ENCODE assay signal across 17 cellular contexts in genomic region chr7:42233166-42233565, GRCh38. TPM values are rescaled to one million over a fixed set of nuclear protein-coding genes. Genes with fewer than 3 reads are reported as not detected.
DNase-seq lines count a peak whose midpoint lies in the region; ATAC-seq, FAIRE-seq and TF ChIP-seq lines count a peak whose summit lies in the region.
"Had no signal": no experiment of that assay in that cellular context is flagged by ENCODE, and none has a peak within 500 bp of the region (broad histone marks: within the 10 kb centered on the region; RNA-seq: fewer than 3 reads in every experiment).

No MANE protein-coding gene starts in this region.

- no peak overlapping the region for H3K9ac ChIP-seq in HUES6 (ENCODE audit: low read length)
- H3K9ac ChIP-seq in keratinocyte (ENCODE audit: control insufficient read depth, extremely low read depth, insufficient read depth, low read length) = peak overlapping the region; percentile 42

- ATAC-seq in GM18511 (IDR thresholded peaks at IDR 0.05; ENCODE audit: unreplicated experiment) (no peak), HG02885 (IDR thresholded peaks at IDR 0.05; ENCODE audit: poor library complexity, unreplicated experiment) (no peak)
- ATAC-seq: CD8-positive, alpha-beta T cell; K562 had no signal

- no peak for DNase-seq in breast epithelium (ENCODE audit: low spot score in 2 of 2)
- DNase-seq in keratinocyte (ENCODE audit: low read depth, low spot score) = no peak
- no peak for DNase-seq in type B pancreatic cell (ENCODE audit: extremely low spot score, unreplicated experiment)
- DNase-seq in posterior cingulate gyrus = no peak
- DNase-seq in WERI-Rb-1 = no peak
- DNase-seq: activated effector memory CD4-positive, alpha-beta T cell treated with anti-CD3 and anti-CD28 coated beads, Interleukin-2, amount 50 U/mL, for 16 hours; CD8-positive, alpha-beta T cell; effector CD4-positive, alpha-beta T cell; kidney glomerular epithelial cell; NCI-H1417; stimulated activated CD4-positive, alpha-beta T cell treated with anti-CD3 and anti-CD28 coated beads, Interleukin-2, amount 100 ng/mL, for 48 hours; upper lobe of left lung had no signal

- H2AFZ ChIP-seq in keratinocyte (ENCODE audit: control insufficient read depth, low read length) = no peak overlapping the region

- H3K4me3 Mint-ChIP-seq in type B pancreatic cell = peak overlapping the region; percentile 96
- H3K4me3 Mint-ChIP-seq: CD8-positive, alpha-beta T cell had no signal

- no peaks in the 10 kb centered on the region for H4K20me1 ChIP-seq in keratinocyte (ENCODE audit: control insufficient read depth, extremely low read depth, insufficient read depth, low read length)

- H3K27me3 Mint-ChIP-seq in type B pancreatic cell = peaks cover 10% of the 10 kb centered on the region

- dilution Hi-C loops in keratinocyte (cut with MboI; ENCODE audit: extremely low pct_ligation_motif_present, low sequenced_read_pairs) = no loop called here

- no peaks in the 10 kb centered on the region for H3K36me3 Mint-ChIP-seq in type B pancreatic cell
- H3K36me3 Mint-ChIP-seq: CD8-positive, alpha-beta T cell had no signal

- H3K9me3 ChIP-seq in HUES6 (ENCODE audit: control insufficient read depth, insufficient read depth, low read depth, low read length) = no peaks in the 10 kb centered on the region
- no peaks in the 10 kb centered on the region for H3K9me3 ChIP-seq in breast epithelium
- no peaks in the 10 kb centered on the region for H3K9me3 ChIP-seq in keratinocyte (ENCODE audit: control insufficient read depth, low read depth, low read length)
- H3K9me3 ChIP-seq in WERI-Rb-1 (ENCODE audit: severe bottlenecking) = no peaks in the 10 kb centered on the region
- H3K9me3 ChIP-seq: upper lobe of left lung had no signal

- intact Hi-C loops in breast epithelium (cut with DNase I; ENCODE audit: low total_unique reads) = no loop called here
- intact Hi-C loops in posterior cingulate gyrus (cut with DNase I) = no loop called here

- FAIRE-seq in keratinocyte (lab: Jason Lieb, UNC) = peak; percentile 80
- FAIRE-seq: GM18507, K562 had no signal

- H3K4me1 Mint-ChIP-seq in type B pancreatic cell (ENCODE audit: unreplicated experiment) = peaks cover 55% of the 10 kb centered on the region

- H3K27me3 ChIP-seq in HUES6 (ENCODE audit: control insufficient read depth, insufficient read depth, low read length) (peaks cover 9% of the 10 kb centered on the region), breast epithelium (peaks cover 0 to 11% of the 10 kb centered on the region in 2 donors), keratinocyte (ENCODE audit: control insufficient read depth, extremely low read depth, insufficient read depth, low read length) (no peaks in the 10 kb centered on the region), WERI-Rb-1 (ENCODE audit: insufficient read depth, low read depth, severe bottlenecking) (peaks cover 58% of the 10 kb centered on the region)

- H3K27ac Mint-ChIP-seq in type B pancreatic cell = peak overlapping the region; percentile 70
- H3K27ac Mint-ChIP-seq: CD8-positive, alpha-beta T cell had no signal

- H3K36me3 ChIP-seq in HUES6 (ENCODE audit: control insufficient read depth, insufficient read depth, low read length) (no peaks in the 10 kb centered on the region), breast epithelium (no peaks in the 10 kb centered on the region), keratinocyte (ENCODE audit: control insufficient read depth in 2 of 2, extremely low read depth in 1 of 2, insufficient read depth in 2 of 2, low read length in 2 of 2) (no peaks in the 10 kb centered on the region), WERI-Rb-1 (no peaks in the 10 kb centered on the region)
- H3K36me3 ChIP-seq: upper lobe of left lung had no signal

- H3K4me1 ChIP-seq in HUES6 (ENCODE audit: control insufficient read depth, insufficient read depth, low read length) (peaks cover 70% of the 10 kb centered on the region), breast epithelium (peaks cover 0 to 3% of the 10 kb centered on the region in 2 donors), keratinocyte (ENCODE audit: control insufficient read depth, extremely low read depth, insufficient read depth, low read length) (peaks cover 53% of the 10 kb centered on the region)

- TF ChIP-seq CTCF in breast epithelium (IDR thresholded peaks at IDR 0.05) = no peak
- TF ChIP-seq CTCF in keratinocyte (optimal IDR thresholded peaks at IDR 0.05 in 1 of 3, IDR thresholded peaks at IDR 0.05 in 1 of 3, conservative IDR thresholded peaks at IDR 0.05 in 1 of 3; ENCODE audit: extremely low read depth in 1 of 3, insufficient read depth in 2 of 3, low read length in 3 of 3) = no peak
- TF ChIP-seq CTCF in type B pancreatic cell (conservative IDR thresholded peaks at IDR 0.05) = no peak
- TF ChIP-seq CTCF in WERI-Rb-1 (IDR thresholded peaks at IDR 0.05; ENCODE audit: low read depth, low read length) = no peak

- no peaks in the 10 kb centered on the region for H3K9me3 Mint-ChIP-seq in type B pancreatic cell
- H3K9me3 Mint-ChIP-seq: CD8-positive, alpha-beta T cell had no signal

- H3K4me2 ChIP-seq in keratinocyte (ENCODE audit: control insufficient read depth, extremely low read depth, insufficient read depth, low read depth, low read length) = peak overlapping the region; percentile 95

- no peaks in the 10 kb centered on the region for H3K9me1 ChIP-seq in keratinocyte (ENCODE audit: control insufficient read depth, extremely low read depth, insufficient read depth, low read length)

- peak overlapping the region; percentile 28; the same call in 1 of the 2 replicates for H3K27ac ChIP-seq in HUES6 (ENCODE audit: low read depth, low read length)
- peak overlapping the region in 1 of 2 donors; percentile 11 for H3K27ac ChIP-seq in breast epithelium
- peak overlapping the region; percentile 93 for H3K27ac ChIP-seq in keratinocyte (ENCODE audit: control insufficient read depth, insufficient read depth, low read length)
- no peak overlapping the region for H3K27ac ChIP-seq in WERI-Rb-1
- H3K27ac ChIP-seq: upper lobe of left lung had no signal

- H3K4me3 ChIP-seq in HUES6 (ENCODE audit: low read depth, low read length) = no peak overlapping the region
- H3K4me3 ChIP-seq in breast epithelium = peak overlapping the region in 2 of 3 donors; percentile 20 to 76
- H3K4me3 ChIP-seq in keratinocyte (ENCODE audit: control insufficient read depth in 2 of 3, extremely low read depth in 1 of 3, insufficient read depth in 2 of 3, low read depth in 1 of 3, low read length in 3 of 3) = peak overlapping the region in 1 of 3 experiments; percentile 49
- H3K4me3 ChIP-seq in WERI-Rb-1 (ENCODE audit: low read depth, low read length) = no peak overlapping the region
- H3K4me3 ChIP-seq: K562, upper lobe of left lung had no signal

- H3K79me2 ChIP-seq in keratinocyte (ENCODE audit: control insufficient read depth, insufficient read depth, low read length) = peaks cover 34% of the 10 kb centered on the region

- TF ChIP-seq POLR2A in breast epithelium (IDR thresholded peaks at IDR 0.05) = no peak

RNA-seq across cellular contexts. Expression of gene GLI3, which starts 3.8 kb away (rescaled TPM):
- total RNA-seq in breast epithelium = 10 to 100 TPM; 10.2 to 29.9 (median 22.6) TPM
- 2.0 to 3.7 TPM (median 3.6 TPM) in 3 replicates for polyA plus RNA-seq in keratinocyte
- polyA plus RNA-seq in keratinocyte (2011; ENCODE audit: low read depth) = 2.1 TPM
- 4.2 and 4.3 TPM in 2 replicates for polyA plus RNA-seq in keratinocyte (2011; cell fraction: cytosol; rRNA removed)
- 10.5 and 13.0 TPM in 2 replicates for polyA plus RNA-seq in keratinocyte (2011; cell fraction: nucleus; rRNA removed)
- 3.5 and 5.1 TPM in 2 replicates for polyA plus RNA-seq in keratinocyte (2012; ENCODE audit: low replicate concordance)
- 14.7 to 24.0 TPM (median 15.6 TPM) in 3 replicates for polyA minus RNA-seq in keratinocyte
- 8.2 TPM for polyA minus RNA-seq in keratinocyte (2011; cell fraction: cytosol; rRNA and poly(A)+ RNA removed)
- 13.1 and 21.2 TPM in 2 replicates for polyA minus RNA-seq in keratinocyte (2011; cell fraction: nucleus; rRNA and poly(A)+ RNA removed)
- total RNA-seq in type B pancreatic cell (ENCODE audit: low replicate concordance) = 58.0 and 141 TPM in 2 replicates

Comparison
In these comparisons a context has a peak if more than half of its experiments do, and no peak if none do; other contexts are left out.
1. H3K4me3 ChIP-seq: peak in breast epithelium (2 of 3); none in HUES6 (single experiment) and WERI-Rb-1 (single experiment).